9 cellular contexts compared by ENCODE assay signal in genomic region chr9:1837453-1838084, GRCh38.
DNase-seq lines count a peak whose midpoint lies in the region; ATAC-seq and TF ChIP-seq lines count a peak whose summit lies in the region.
"Had no signal": no experiment of that assay in that cellular context is flagged by ENCODE, and none has a peak within 500 bp of the region (broad histone marks: within the 10 kb centered on the region; RNA-seq: fewer than 3 reads in every experiment).

No MANE protein-coding gene starts in this region.

- H3K9me3 ChIP-seq in thyroid gland: no peaks in the 10 kb centered on the region
- H3K9me3 ChIP-seq: tibial nerve had no signal

- H3K27me3 ChIP-seq in thyroid gland: no peaks in the 10 kb centered on the region
- H3K27me3 ChIP-seq: tibial nerve had no signal

- H3K4me1 Mint-ChIP-seq in CD14-positive monocyte: no peaks in the 10 kb centered on the region

- peak; percentile 83 for ATAC-seq in GM18498 (IDR thresholded peaks at IDR 0.05; ENCODE audit: unreplicated experiment)
- peak; percentile 81 for ATAC-seq in HG03064 (IDR thresholded peaks at IDR 0.05; ENCODE audit: low read depth, unreplicated experiment)

- no peaks in the 10 kb centered on the region for H3K4me1 ChIP-seq in thyroid gland
- H3K4me1 ChIP-seq: tibial nerve had no signal

- no peak overlapping the region for H3K4me3 Mint-ChIP-seq in CD14-positive monocyte

- WGBS in thyroid gland, 2 donors: 37 to 46% methylated on average over 5 to 6 of the region's 6 CpGs

- DNase-seq in CD14-positive monocyte (ENCODE audit: low spot score) (no peak), NCI-H748 treated with DMSO at 0.1 percent for 48 hours (lab: John Stamatoyannopoulos, UW) (peak; percentile 37), fibroblast of the conjunctiva (ENCODE audit: low read depth) (peak; percentile 8), thyroid gland (peak; percentile 43 to 48), T-helper 9 cell (no peak), KG1 (lab: John Stamatoyannopoulos, UW) (no peak)

- no peak overlapping the region for H3K27ac ChIP-seq in thyroid gland
- H3K27ac ChIP-seq: tibial nerve had no signal

- no peak overlapping the region for H3K4me3 ChIP-seq in thyroid gland (replicated peaks in 1 of 3)
- H3K4me3 ChIP-seq: tibial nerve had no signal

- H3K9me3 Mint-ChIP-seq in CD14-positive monocyte: peaks cover 0 to 2% (median 0%) of the 10 kb centered on the region in 7 donors

- TF ChIP-seq POLR2A in thyroid gland (IDR thresholded peaks at IDR 0.05): no peak

- H3K27ac Mint-ChIP-seq in CD14-positive monocyte: no peak overlapping the region

- peaks cover 0 to 4% (median 0%) of the 10 kb centered on the region in 3 donors for H3K27me3 Mint-ChIP-seq in CD14-positive monocyte (ENCODE audit: low read depth in 3 of 3)

- no peaks in the 10 kb centered on the region for H3K36me3 ChIP-seq in thyroid gland
- H3K36me3 ChIP-seq: tibial nerve had no signal

- TF ChIP-seq CTCF in CD14-positive monocyte (IDR thresholded peaks at IDR 0.05): peak; percentile 25
- TF ChIP-seq CTCF in thyroid gland (IDR thresholded peaks at IDR 0.05): peak in 3 of 6 experiments; percentile 42 to 47 (median 45)

- intact Hi-C loops in CD14-positive monocyte (cut with micrococcal nuclease): no loop called here
- intact Hi-C loops in thyroid gland (cut with DNase I): no loop called here

- no peaks in the 10 kb centered on the region for H3K36me3 Mint-ChIP-seq in CD14-positive monocyte

Comparison
In these comparisons a context has a peak if more than half of its experiments do, and no peak if none do; other contexts are left out.
1. DNase-seq: peak in NCI-H748 treated with DMSO at 0.1 percent for 48 hours (single experiment), fibroblast of the conjunctiva (single experiment) and thyroid gland (2 of 2); none in CD14-positive monocyte (single experiment), T-helper 9 cell (single experiment) and KG1 (single experiment).